ENCODE assay signal across 36 cellular contexts in genomic region chr2:57804971-57805370, GRCh38.
"Had no signal": no experiment of that assay in that cellular context is flagged by ENCODE, and none has a peak within 500 bp of the region (broad histone marks: within the 10 kb centered on the region; RNA-seq: fewer than 3 reads in every experiment).

No MANE protein-coding gene starts in this region.

- H3K4me3 Mint-ChIP-seq: activated CD4-positive, alpha-beta memory T cell treated with anti-CD3 and anti-CD28 coated beads, Interleukin-2, amount 10 ng/mL, durations not matched to agents 7 days and 5 days; activated CD4-positive, alpha-beta T cell treated with anti-CD3 and anti-CD28 coated beads for 36 hours; activated CD4-positive, alpha-beta T cell treated with anti-CD3 and anti-CD28 coated beads, Interleukin-2, amount 10 ng/mL, durations not matched to agents 7 days and 5 days; activated CD8-positive, alpha-beta memory T cell treated with anti-CD3 and anti-CD28 coated beads, Interleukin-2, amount 10 ng/mL, durations not matched to agents 7 days and 5 days; activated CD8-positive, alpha-beta T cell treated with anti-CD3 and anti-CD28 coated beads, Interleukin-2, amount 10 ng/mL, durations not matched to agents 7 days and 5 days; activated naive CD4-positive, alpha-beta T cell treated with anti-CD3 and anti-CD28 coated beads, Interleukin-2, amount 10 ng/mL, durations not matched to agents 7 days and 5 days; activated naive CD4-positive, alpha-beta T cell treated with anti-CD3 and anti-CD28 coated beads, Interleukin-2, amount 50 U/mL, for 24 hours; activated naive CD8-positive, alpha-beta T cell; activated naive CD8-positive, alpha-beta T cell treated with anti-CD3 and anti-CD28 coated beads, Interleukin-2, amount 10 ng/mL, durations not matched to agents 7 days and 5 days; activated naive CD8-positive, alpha-beta T cell treated with anti-CD3 and anti-CD28 coated beads, Interleukin-2, amount 50 U/mL, for 24 hours; activated T-cell treated with anti-CD3 and anti-CD28 coated beads, Interleukin-2, amount 50 U/mL, for 24 hours; brain; T-helper 1 cell treated with Interleukin-12 subunit alpha and Interleukin-12 subunit beta and Interleukin-4 antibody, amounts not matched to agents 30 μg/mL and 1 μg/mL, for 36 hours; T-helper 2 cell treated with Interferon-gamma antibody and Interleukin-4, amounts not matched to agents 5 μg/mL and 100 μg/mL, for 36 hours; WTC11 had no signal

- H3K27me3 Mint-ChIP-seq: activated CD4-positive, alpha-beta memory T cell treated with anti-CD3 and anti-CD28 coated beads, Interleukin-2, amount 10 ng/mL, durations not matched to agents 7 days and 5 days; activated CD4-positive, alpha-beta T cell treated with anti-CD3 and anti-CD28 coated beads for 36 hours; activated CD4-positive, alpha-beta T cell treated with anti-CD3 and anti-CD28 coated beads, Interleukin-2, amount 10 ng/mL, durations not matched to agents 7 days and 5 days; activated CD8-positive, alpha-beta memory T cell treated with anti-CD3 and anti-CD28 coated beads, Interleukin-2, amount 10 ng/mL, durations not matched to agents 7 days and 5 days; activated naive CD4-positive, alpha-beta T cell treated with anti-CD3 and anti-CD28 coated beads, Interleukin-2, amount 10 ng/mL, durations not matched to agents 7 days and 5 days; activated naive CD4-positive, alpha-beta T cell treated with anti-CD3 and anti-CD28 coated beads, Interleukin-2, amount 50 U/mL, for 24 hours; activated naive CD8-positive, alpha-beta T cell treated with anti-CD3 and anti-CD28 coated beads, Interleukin-2, amount 10 ng/mL, durations not matched to agents 7 days and 5 days; activated naive CD8-positive, alpha-beta T cell treated with anti-CD3 and anti-CD28 coated beads, Interleukin-2, amount 50 U/mL, for 24 hours; activated T-cell treated with anti-CD3 and anti-CD28 coated beads, Interleukin-2, amount 50 U/mL, for 24 hours had no signal

- H3K9me3 ChIP-seq: ascending aorta had no signal

- ATAC-seq: activated CD4-positive, alpha-beta T cell treated with anti-CD3 and anti-CD28 coated beads for 36 hours; activated CD4-positive, CD25-positive, alpha-beta regulatory T cell treated with anti-CD3 and anti-CD28 coated beads, Interleukin-2, amount 50 U/mL, for 24 hours; activated CD8-positive, alpha-beta memory T cell treated with anti-CD3 and anti-CD28 coated beads, Interleukin-2, amount 10 ng/mL, durations not matched to agents 7 days and 5 days; activated CD8-positive, alpha-beta T cell treated with anti-CD3 and anti-CD28 coated beads, Interleukin-2, amount 10 ng/mL, durations not matched to agents 7 days and 5 days; activated naive CD8-positive, alpha-beta T cell treated with anti-CD3 and anti-CD28 coated beads, Interleukin-2, amount 50 U/mL, for 24 hours; WTC11 had no signal

- H3K27ac ChIP-seq: ascending aorta, WERI-Rb-1 had no signal

- H3K4me3 ChIP-seq: ascending aorta had no signal

- H3K36me3 ChIP-seq: ascending aorta, WERI-Rb-1 had no signal

- H3K4me1 ChIP-seq: ascending aorta had no signal

- H3K36me3 Mint-ChIP-seq: activated CD8-positive, alpha-beta memory T cell treated with anti-CD3 and anti-CD28 coated beads, Interleukin-2, amount 10 ng/mL, durations not matched to agents 7 days and 5 days; activated naive CD4-positive, alpha-beta T cell treated with anti-CD3 and anti-CD28 coated beads, Interleukin-2, amount 10 ng/mL, durations not matched to agents 7 days and 5 days; activated naive CD4-positive, alpha-beta T cell treated with anti-CD3 and anti-CD28 coated beads, Interleukin-2, amount 50 U/mL, for 24 hours; activated naive CD8-positive, alpha-beta T cell treated with anti-CD3 and anti-CD28 coated beads, Interleukin-2, amount 10 ng/mL, durations not matched to agents 7 days and 5 days; brain; WTC11 had no signal

- H3K27ac Mint-ChIP-seq: activated CD4-positive, alpha-beta memory T cell treated with anti-CD3 and anti-CD28 coated beads, Interleukin-2, amount 10 ng/mL, durations not matched to agents 7 days and 5 days; activated CD4-positive, alpha-beta T cell treated with anti-CD3 and anti-CD28 coated beads for 36 hours; activated CD4-positive, alpha-beta T cell treated with anti-CD3 and anti-CD28 coated beads, Interleukin-2, amount 10 ng/mL, durations not matched to agents 7 days and 5 days; activated CD8-positive, alpha-beta memory T cell treated with anti-CD3 and anti-CD28 coated beads, Interleukin-2, amount 10 ng/mL, durations not matched to agents 7 days and 5 days; activated CD8-positive, alpha-beta T cell treated with anti-CD3 and anti-CD28 coated beads, Interleukin-2, amount 10 ng/mL, durations not matched to agents 7 days and 5 days; activated naive CD4-positive, alpha-beta T cell treated with anti-CD3 and anti-CD28 coated beads, Interleukin-2, amount 10 ng/mL, durations not matched to agents 7 days and 5 days; activated naive CD4-positive, alpha-beta T cell treated with anti-CD3 and anti-CD28 coated beads, Interleukin-2, amount 50 U/mL, for 24 hours; activated naive CD8-positive, alpha-beta T cell; activated naive CD8-positive, alpha-beta T cell treated with anti-CD3 and anti-CD28 coated beads, Interleukin-2, amount 10 ng/mL, durations not matched to agents 7 days and 5 days; activated naive CD8-positive, alpha-beta T cell treated with anti-CD3 and anti-CD28 coated beads, Interleukin-2, amount 50 U/mL, for 24 hours; activated T-cell treated with anti-CD3 and anti-CD28 coated beads, Interleukin-2, amount 50 U/mL, for 24 hours; activated T-helper 2 cell treated with anti-CD3 and anti-CD28 coated beads, Interferon-gamma antibody, Interleukin-2, Interleukin-4, amounts not matched to agents 10 μg/mL and 5 μg/mL and 100 μg/mL, durations not matched to agents 14 hours and 24 hours and 36 hours; brain; T-helper 1 cell treated with Interleukin-12 subunit alpha and Interleukin-12 subunit beta and Interleukin-4 antibody, amounts not matched to agents 30 μg/mL and 1 μg/mL, for 36 hours; T-helper 2 cell treated with Interferon-gamma antibody and Interleukin-4, amounts not matched to agents 5 μg/mL and 100 μg/mL, for 36 hours; WTC11 had no signal

- FAIRE-seq: TTC549 had no signal

- H3K9me3 Mint-ChIP-seq: activated CD4-positive, alpha-beta T cell treated with anti-CD3 and anti-CD28 coated beads, Interleukin-2, amount 10 ng/mL, durations not matched to agents 7 days and 5 days; activated naive CD4-positive, alpha-beta T cell treated with anti-CD3 and anti-CD28 coated beads, Interleukin-2, amount 10 ng/mL, durations not matched to agents 7 days and 5 days; activated naive CD4-positive, alpha-beta T cell treated with anti-CD3 and anti-CD28 coated beads, Interleukin-2, amount 50 U/mL, for 24 hours; activated naive CD8-positive, alpha-beta T cell treated with anti-CD3 and anti-CD28 coated beads, Interleukin-2, amount 10 ng/mL, durations not matched to agents 7 days and 5 days; activated T-helper 2 cell treated with anti-CD3 and anti-CD28 coated beads, Interferon-gamma antibody, Interleukin-2, Interleukin-4, amounts not matched to agents 10 μg/mL and 5 μg/mL and 100 μg/mL, durations not matched to agents 14 hours and 24 hours and 36 hours; T-helper 1 cell treated with Interleukin-12 subunit alpha and Interleukin-12 subunit beta and Interleukin-4 antibody, amounts not matched to agents 30 μg/mL and 1 μg/mL, for 36 hours; T-helper 2 cell treated with Interferon-gamma antibody and Interleukin-4, amounts not matched to agents 5 μg/mL and 100 μg/mL, for 36 hours had no signal

- DNase-seq: activated CD4-positive, alpha-beta memory T cell treated with anti-CD3 and anti-CD28 coated beads, Interleukin-2, amount 10 ng/mL, durations not matched to agents 7 days and 5 days; activated CD4-positive, alpha-beta T cell treated with anti-CD3 and anti-CD28 coated beads for 1 hour; activated CD4-positive, alpha-beta T cell treated with anti-CD3 and anti-CD28 coated beads for 36 hours; activated CD4-positive, alpha-beta T cell treated with anti-CD3 and anti-CD28 coated beads for 48 hours; activated CD4-positive, alpha-beta T cell treated with anti-CD3 and anti-CD28 coated beads, Interleukin-2, amount 10 ng/mL, durations not matched to agents 7 days and 5 days; activated CD4-positive, alpha-beta T cell treated with anti-CD3 and anti-CD28 coated beads, Interleukin-2, amount 50 U/mL, for 48 hours; activated CD4-positive, CD25-positive, alpha-beta regulatory T cell; activated CD8-positive, alpha-beta memory T cell treated with anti-CD3 and anti-CD28 coated beads for 24 hours; activated CD8-positive, alpha-beta memory T cell treated with anti-CD3 and anti-CD28 coated beads, Interleukin-2, amount 10 ng/mL, durations not matched to agents 7 days and 5 days; activated CD8-positive, alpha-beta memory T cell treated with anti-CD3 and anti-CD28 coated beads, Interleukin-2, amount 50 U/mL, for 48 hours; activated CD8-positive, alpha-beta T cell treated with anti-CD3 and anti-CD28 coated beads, Interleukin-2, amount 10 ng/mL, durations not matched to agents 7 days and 5 days; activated effector memory CD4-positive, alpha-beta T cell treated with Interleukin-2 at 50 U/mL for 16 hours; activated gamma-delta T cell; activated naive CD4-positive, alpha-beta T cell treated with anti-CD3 and anti-CD28 coated beads, Interleukin-2, amount 10 ng/mL, durations not matched to agents 7 days and 5 days; activated naive CD4-positive, alpha-beta T cell treated with Interleukin-2 at 50 U/mL for 16 hours; activated naive CD8-positive, alpha-beta T cell treated with anti-CD3 and anti-CD28 coated beads, Interleukin-2, amount 10 ng/mL, durations not matched to agents 7 days and 5 days; activated naive CD8-positive, alpha-beta T cell treated with anti-CD3 and anti-CD28 coated beads, Interleukin-2, amount 50 U/mL, for 24 hours; activated T-cell treated with anti-CD3 and anti-CD28 coated beads, Interleukin-2, amount 50 U/mL, for 24 hours; activated T-cell treated with anti-CD3 and anti-CD28 coated beads, Interleukin-2, amount 50 U/mL, for 48 hours; amygdala; anterior cingulate cortex; central memory CD4-positive, alpha-beta T cell; T-helper 1 cell; T-helper 2 cell; T-helper 9 cell; WERI-Rb-1 had no signal

- H3K27me3 ChIP-seq: ascending aorta had no signal

- H3K4me1 Mint-ChIP-seq: activated CD4-positive, alpha-beta memory T cell treated with anti-CD3 and anti-CD28 coated beads, Interleukin-2, amount 10 ng/mL, durations not matched to agents 7 days and 5 days; activated CD4-positive, alpha-beta T cell treated with anti-CD3 and anti-CD28 coated beads for 36 hours; activated CD4-positive, alpha-beta T cell treated with anti-CD3 and anti-CD28 coated beads, Interleukin-2, amount 10 ng/mL, durations not matched to agents 7 days and 5 days; activated CD8-positive, alpha-beta memory T cell treated with anti-CD3 and anti-CD28 coated beads, Interleukin-2, amount 10 ng/mL, durations not matched to agents 7 days and 5 days; activated naive CD4-positive, alpha-beta T cell treated with anti-CD3 and anti-CD28 coated beads, Interleukin-2, amount 10 ng/mL, durations not matched to agents 7 days and 5 days; activated naive CD4-positive, alpha-beta T cell treated with anti-CD3 and anti-CD28 coated beads, Interleukin-2, amount 50 U/mL, for 24 hours; activated naive CD8-positive, alpha-beta T cell treated with anti-CD3 and anti-CD28 coated beads, Interleukin-2, amount 10 ng/mL, durations not matched to agents 7 days and 5 days; activated naive CD8-positive, alpha-beta T cell treated with anti-CD3 and anti-CD28 coated beads, Interleukin-2, amount 50 U/mL, for 24 hours; brain; WTC11 had no signal
